Comparison of ENCODE assay signal across 29 cellular contexts in genomic region chr11:118763038-118763437, GRCh38.
"Had no signal": no experiment of that assay in that cellular context is flagged by ENCODE, and none has a peak within 500 bp of the region (broad histone marks: within the 10 kb centered on the region; RNA-seq: fewer than 3 reads in every experiment).

No MANE protein-coding gene starts in this region.

- H3K4me1 ChIP-seq: breast epithelium, thyroid gland had no signal

- H3K27ac Mint-ChIP-seq: activated B cell treated with CpG ODN at 0.5 μM for 24 hours; activated T-helper 17 cell treated with anti-CD3 and anti-CD28 coated beads, Interleukin-2, amount 50 U/mL, for 72 hours; dendritic cell treated with granulocyte-macrophage colony-stimulating factor and Interleukin-4, amounts not matched to agents 40 ng/mL and 50 ng/mL, for 4 days; progenitor cell of endocrine pancreas; stimulated activated memory B cell treated with anti-CD40 and anti-IgM and Interleukin-4, amounts not matched to agents 10 μg/mL and 1 μg/mL and 100 μg/mL, for 72 hours; stimulated activated naive CD8-positive, alpha-beta T cell treated with anti-CD3 and anti-CD28 coated beads, Interleukin-15, amount 100 ng/mL, for 72 hours had no signal

- H3K4me3 Mint-ChIP-seq: activated B cell treated with CpG ODN at 0.5 μM for 24 hours; activated T-helper 17 cell treated with anti-CD3 and anti-CD28 coated beads, Interleukin-2, amount 50 U/mL, for 72 hours; dendritic cell treated with granulocyte-macrophage colony-stimulating factor and Interleukin-4, amounts not matched to agents 40 ng/mL and 50 ng/mL, for 4 days; naive thymus-derived CD4-positive, alpha-beta T cell; stimulated activated memory B cell treated with anti-CD40 and anti-IgM and Interleukin-4, amounts not matched to agents 10 μg/mL and 1 μg/mL and 100 μg/mL, for 72 hours; stimulated activated naive CD8-positive, alpha-beta T cell treated with anti-CD3 and anti-CD28 coated beads, Interleukin-15, amount 100 ng/mL, for 72 hours; T-helper 2 cell treated with Interferon-gamma antibody and Interleukin-4, amounts not matched to agents 5 μg/mL and 100 μg/mL, for 36 hours had no signal

- H3K27me3 ChIP-seq: breast epithelium, esophagus muscularis mucosa, heart left ventricle, ovary, sigmoid colon, thyroid gland, upper lobe of left lung, vagina had no signal

- H3K9me3 ChIP-seq: breast epithelium, esophagus muscularis mucosa, heart left ventricle, ovary, sigmoid colon, thyroid gland, upper lobe of left lung, vagina had no signal

- H3K36me3 ChIP-seq: breast epithelium, ovary had no signal

- ATAC-seq: activated T-helper 17 cell treated with anti-CD3 and anti-CD28 coated beads, Interleukin-2, amount 50 U/mL, for 72 hours; heart left ventricle; naive thymus-derived CD4-positive, alpha-beta T cell; stimulated activated memory B cell treated with anti-CD40 and anti-IgM and Interleukin-4, amounts not matched to agents 10 μg/mL and 1 μg/mL and 100 μg/mL, for 72 hours; stimulated activated naive CD8-positive, alpha-beta T cell treated with anti-CD3 and anti-CD28 coated beads, Interleukin-15, amount 100 ng/mL, for 72 hours had no signal

- H3K4me3 ChIP-seq: breast epithelium, esophagus muscularis mucosa, heart left ventricle, ovary, sigmoid colon, thyroid gland, upper lobe of left lung, vagina had no signal

- H3K27ac ChIP-seq: breast epithelium, esophagus muscularis mucosa, heart left ventricle, ovary, sigmoid colon, thyroid gland, upper lobe of left lung, vagina had no signal

- DNase-seq: activated B cell treated with CpG ODN at 0.5 μM for 24 hours; activated CD4-positive, alpha-beta T cell treated with anti-CD3 and anti-CD28 coated beads, Interleukin-2, amount 50 U/mL, for 4 hours; activated CD8-positive, alpha-beta memory T cell treated with anti-CD3 and anti-CD28 coated beads, Interleukin-2, amount 50 U/mL, for 4 hours; activated gamma-delta T cell treated with Interleukin-2 at 50 U/mL for 16 hours; activated naive CD4-positive, alpha-beta T cell treated with anti-CD3 and anti-CD28 coated beads, Interleukin-2, amount 50 U/mL, for 16 hours; activated T-cell treated with anti-CD3 and anti-CD28 coated beads, Interleukin-2, amount 50 U/mL, for 1 hour; amygdala; central memory CD4-positive, alpha-beta T cell; effector CD4-positive, alpha-beta T cell; heart left ventricle; midbrain; naive thymus-derived CD4-positive, alpha-beta T cell; ovary; retina; sigmoid colon; small intestine; stimulated activated CD4-positive, alpha-beta T cell treated with anti-CD3 and anti-CD28 coated beads, Interleukin-4, amount 100 ng/mL, for 24 hours; stimulated activated naive CD8-positive, alpha-beta T cell treated with anti-CD3 and anti-CD28 coated beads, Interleukin-15, amount 100 ng/mL, for 72 hours; T-helper 1 cell; thyroid gland; upper lobe of left lung had no signal

- H3K27me3 Mint-ChIP-seq: activated B cell treated with CpG ODN at 0.5 μM for 24 hours; activated T-helper 17 cell treated with anti-CD3 and anti-CD28 coated beads, Interleukin-2, amount 50 U/mL, for 72 hours; dendritic cell treated with granulocyte-macrophage colony-stimulating factor and Interleukin-4, amounts not matched to agents 40 ng/mL and 50 ng/mL, for 4 days; naive thymus-derived CD4-positive, alpha-beta T cell; progenitor cell of endocrine pancreas; stimulated activated memory B cell treated with anti-CD40 and anti-IgM and Interleukin-4, amounts not matched to agents 10 μg/mL and 1 μg/mL and 100 μg/mL, for 72 hours; stimulated activated naive CD8-positive, alpha-beta T cell treated with anti-CD3 and anti-CD28 coated beads, Interleukin-15, amount 100 ng/mL, for 72 hours had no signal

- H3K9me3 Mint-ChIP-seq: activated B cell treated with CpG ODN at 0.5 μM for 24 hours; activated T-helper 17 cell treated with anti-CD3 and anti-CD28 coated beads, Interleukin-2, amount 50 U/mL, for 72 hours; dendritic cell treated with granulocyte-macrophage colony-stimulating factor and Interleukin-4, amounts not matched to agents 40 ng/mL and 50 ng/mL, for 4 days; naive thymus-derived CD4-positive, alpha-beta T cell; stimulated activated memory B cell treated with anti-CD40 and anti-IgM and Interleukin-4, amounts not matched to agents 10 μg/mL and 1 μg/mL and 100 μg/mL, for 72 hours; stimulated activated naive CD8-positive, alpha-beta T cell treated with anti-CD3 and anti-CD28 coated beads, Interleukin-15, amount 100 ng/mL, for 72 hours; T-helper 2 cell treated with Interferon-gamma antibody and Interleukin-4, amounts not matched to agents 5 μg/mL and 100 μg/mL, for 36 hours had no signal
